In the genomic region with DNA sequence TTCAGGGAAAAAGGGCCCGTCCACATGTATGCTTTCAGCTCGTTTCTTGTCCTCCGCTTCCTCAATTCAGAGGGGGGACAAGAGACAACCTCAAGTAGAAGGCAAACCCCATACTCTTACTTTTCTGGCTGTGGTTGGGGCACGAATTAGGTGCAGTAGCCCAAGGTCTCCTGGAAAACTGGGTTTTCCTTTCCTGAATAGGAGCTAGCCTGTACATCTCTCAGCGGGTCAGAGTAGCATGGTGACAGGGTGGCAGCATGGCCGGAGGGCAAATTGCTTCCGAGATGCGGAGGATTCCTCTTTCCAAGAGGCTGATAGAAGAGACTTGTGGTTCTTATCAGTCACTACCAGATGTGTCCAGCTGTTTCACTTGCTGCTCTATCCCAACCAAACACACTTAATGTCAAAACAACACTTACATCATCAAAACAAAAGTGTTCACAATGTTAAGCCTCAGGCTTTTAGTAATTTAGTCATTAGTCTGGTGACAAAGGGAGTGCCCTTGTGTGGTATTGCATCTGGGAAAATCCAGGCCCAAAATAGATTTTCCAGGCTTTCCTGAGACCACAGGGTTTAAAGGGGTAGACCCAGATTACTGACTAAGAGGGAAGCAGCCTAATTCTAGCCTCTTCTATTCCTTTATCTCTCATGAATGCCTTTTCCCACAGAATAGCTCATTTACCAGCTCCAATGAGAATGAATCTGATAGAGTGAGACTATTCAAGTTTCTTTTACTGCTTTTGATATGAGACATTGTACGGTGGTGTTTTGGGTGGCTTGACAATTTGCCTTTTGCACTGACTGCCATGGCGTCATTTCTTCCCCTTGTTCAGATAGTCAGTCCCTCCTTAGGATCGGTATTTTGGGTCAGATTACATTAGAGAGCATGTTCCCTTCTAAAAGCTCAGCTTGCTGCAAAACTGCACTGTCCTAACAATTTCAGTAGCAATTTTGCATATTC, we compare ENCODE assay signal across 12 cellular contexts.
DNase-seq lines count a peak whose midpoint lies in the region; ATAC-seq, FAIRE-seq and TF ChIP-seq lines count a peak whose summit lies in the region.
"Had no signal": no experiment of that assay in that cellular context is flagged by ENCODE, and none has a peak within 500 bp of the region (broad histone marks: within the 10 kb centered on the region; RNA-seq: fewer than 3 reads in every experiment).

No MANE protein-coding gene starts in this region.

- peak; percentile 44 for TF ChIP-seq POLR2A in erythroblast (IDR thresholded peaks at IDR 0.05; ENCODE audit: low read length)

- DNase-seq in A172 (ENCODE audit: low spot score) (peak; percentile 70), RCC 7860 (ENCODE audit: low spot score) (peak; percentile 26), erythroblast (lab: John Stamatoyannopoulos, UW) (peak; percentile 93 to 97), lung (ENCODE audit: low spot score) (no peak), G401 (ENCODE audit: low spot score) (no peak)
- DNase-seq in activated CD4-positive, alpha-beta T cell treated with anti-CD3 and anti-CD28 coated beads, Interleukin-2, amount 50 U/mL, for 1 hour: no peak
- DNase-seq: immature natural killer cell, Karpas-422, SHP77 treated with DMSO at 0.1 percent for 48 hours had no signal

- no peak overlapping the region for H3K4me3 ChIP-seq in lung

- peak; percentile 53 for ATAC-seq in lung (ENCODE audit: insufficient read depth, low FRiP score)
- ATAC-seq in HG02870 (IDR thresholded peaks at IDR 0.05; ENCODE audit: unreplicated experiment): no peak
- no peak for ATAC-seq in HG03108 (IDR thresholded peaks at IDR 0.05; ENCODE audit: unreplicated experiment)

- no peaks in the 10 kb centered on the region for H3K27me3 ChIP-seq in lung (ENCODE audit: control insufficient read depth, insufficient read depth)

- H3K27ac ChIP-seq in lung (ENCODE audit: low read depth in 1 of 2, low read length in 1 of 2): peak overlapping the region in 1 of 2 donors; percentile 41

- no peaks in the 10 kb centered on the region for H3K9me3 ChIP-seq in lung (ENCODE audit: control insufficient read depth in 2 of 2, insufficient read depth in 1 of 2, low read length in 1 of 2)

- in situ Hi-C loops in G401 (cut with HindIII; ENCODE audit: low sequenced_read_pairs): no loop called here

- no peak for TF ChIP-seq CTCF in lung (IDR thresholded peaks at IDR 0.05; ENCODE audit: control extremely low read depth, extremely low read depth)

- peaks cover 0 to 21% of the 10 kb centered on the region in 2 donors for H3K4me1 ChIP-seq in lung (ENCODE audit: control insufficient read depth in 2 of 2, insufficient read depth in 2 of 2, low read length in 2 of 2)

- no peak for FAIRE-seq in RCC 7860 (lab: Jason Lieb, UNC)
- FAIRE-seq: G401.6 had no signal

- H3K36me3 ChIP-seq in lung (ENCODE audit: control insufficient read depth in 2 of 2, insufficient read depth in 2 of 2, low read length in 2 of 2): peaks cover 0 to 7% of the 10 kb centered on the region in 2 donors

- 71 to 82% methylated on average over 11 of the region's 11 CpGs for WGBS in lung, 2 donors

Comparison
In these comparisons a context has a peak if more than half of its experiments do, and no peak if none do; other contexts are left out.
1. DNase-seq: peak in A172 (single experiment), RCC 7860 (single experiment) and erythroblast (2 of 2); none in lung (single experiment), activated CD4-positive, alpha-beta T cell treated with anti-CD3 and anti-CD28 coated beads, Interleukin-2, amount 50 U/mL, for 1 hour (single experiment) and G401 (single experiment).